Comparison of ENCODE assay signal across 1 cellular context in the genomic region with DNA sequence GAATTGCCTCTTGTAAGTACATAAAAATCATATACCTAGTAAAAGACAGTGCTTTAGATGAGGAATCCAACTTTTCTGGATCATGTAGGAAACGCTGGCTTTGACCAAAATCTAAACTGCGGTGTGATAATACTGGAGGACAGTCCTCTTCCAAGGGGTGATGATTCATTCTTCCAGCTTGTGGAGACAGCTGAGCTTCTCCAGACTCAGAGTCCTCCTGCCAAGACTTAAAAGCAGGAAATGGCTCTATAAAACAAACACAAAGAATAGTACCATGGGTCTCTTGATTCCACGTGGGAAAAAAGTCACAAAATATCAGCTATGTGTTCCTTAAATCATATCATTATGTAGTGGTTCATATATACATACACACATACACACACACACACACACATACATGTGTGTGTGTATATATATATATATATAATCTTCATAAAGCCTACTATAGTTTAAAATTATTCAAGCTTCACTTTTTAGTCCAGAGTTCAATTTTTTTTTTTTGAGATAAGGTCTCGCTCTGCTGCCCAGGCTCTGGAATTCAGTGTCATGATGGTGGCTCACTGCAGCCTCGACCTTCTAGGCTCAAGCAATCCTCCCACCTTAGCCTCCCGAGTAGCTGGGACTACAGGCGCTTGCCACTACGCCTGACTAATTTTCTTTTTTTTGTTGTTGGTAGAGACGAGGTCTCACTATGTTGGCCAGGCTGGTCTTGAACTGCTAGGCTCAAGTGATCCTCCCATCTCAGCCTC.
TF ChIP-seq lines count a peak whose summit lies in the region.

No MANE protein-coding gene starts in this region.

TF ChIP-seq in SK-N-SH, 30 proteins besides CTCF, POLR2A, EP300 and RAD21 (continued from another document):
- TF ChIP-seq, protein P1, sequence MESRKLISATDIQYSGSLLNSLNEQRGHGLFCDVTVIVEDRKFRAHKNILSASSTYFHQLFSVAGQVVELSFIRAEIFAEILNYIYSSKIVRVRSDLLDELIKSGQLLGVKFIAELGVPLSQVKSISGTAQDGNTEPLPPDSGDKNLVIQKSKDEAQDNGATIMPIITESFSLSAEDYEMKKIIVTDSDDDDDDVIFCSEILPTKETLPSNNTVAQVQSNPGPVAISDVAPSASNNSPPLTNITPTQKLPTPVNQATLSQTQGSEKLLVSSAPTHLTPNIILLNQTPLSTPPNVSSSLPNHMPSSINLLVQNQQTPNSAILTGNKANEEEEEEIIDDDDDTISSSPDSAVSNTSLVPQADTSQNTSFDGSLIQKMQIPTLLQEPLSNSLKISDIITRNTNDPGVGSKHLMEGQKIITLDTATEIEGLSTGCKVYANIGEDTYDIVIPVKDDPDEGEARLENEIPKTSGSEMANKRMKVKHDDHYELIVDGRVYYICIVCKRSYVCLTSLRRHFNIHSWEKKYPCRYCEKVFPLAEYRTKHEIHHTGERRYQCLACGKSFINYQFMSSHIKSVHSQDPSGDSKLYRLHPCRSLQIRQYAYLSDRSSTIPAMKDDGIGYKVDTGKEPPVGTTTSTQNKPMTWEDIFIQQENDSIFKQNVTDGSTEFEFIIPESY (IDR thresholded peaks at IDR 0.05; ENCODE audit: borderline replicate concordance, low read depth), result 0 out of 2 replicates have a peak, but pooled peaks have one; percentile 34
- TF ChIP-seq MXI1 (IDR thresholded peaks at IDR 0.05; ENCODE audit: low read depth, low read length), result no peak
- TF ChIP-seq, protein P2, sequence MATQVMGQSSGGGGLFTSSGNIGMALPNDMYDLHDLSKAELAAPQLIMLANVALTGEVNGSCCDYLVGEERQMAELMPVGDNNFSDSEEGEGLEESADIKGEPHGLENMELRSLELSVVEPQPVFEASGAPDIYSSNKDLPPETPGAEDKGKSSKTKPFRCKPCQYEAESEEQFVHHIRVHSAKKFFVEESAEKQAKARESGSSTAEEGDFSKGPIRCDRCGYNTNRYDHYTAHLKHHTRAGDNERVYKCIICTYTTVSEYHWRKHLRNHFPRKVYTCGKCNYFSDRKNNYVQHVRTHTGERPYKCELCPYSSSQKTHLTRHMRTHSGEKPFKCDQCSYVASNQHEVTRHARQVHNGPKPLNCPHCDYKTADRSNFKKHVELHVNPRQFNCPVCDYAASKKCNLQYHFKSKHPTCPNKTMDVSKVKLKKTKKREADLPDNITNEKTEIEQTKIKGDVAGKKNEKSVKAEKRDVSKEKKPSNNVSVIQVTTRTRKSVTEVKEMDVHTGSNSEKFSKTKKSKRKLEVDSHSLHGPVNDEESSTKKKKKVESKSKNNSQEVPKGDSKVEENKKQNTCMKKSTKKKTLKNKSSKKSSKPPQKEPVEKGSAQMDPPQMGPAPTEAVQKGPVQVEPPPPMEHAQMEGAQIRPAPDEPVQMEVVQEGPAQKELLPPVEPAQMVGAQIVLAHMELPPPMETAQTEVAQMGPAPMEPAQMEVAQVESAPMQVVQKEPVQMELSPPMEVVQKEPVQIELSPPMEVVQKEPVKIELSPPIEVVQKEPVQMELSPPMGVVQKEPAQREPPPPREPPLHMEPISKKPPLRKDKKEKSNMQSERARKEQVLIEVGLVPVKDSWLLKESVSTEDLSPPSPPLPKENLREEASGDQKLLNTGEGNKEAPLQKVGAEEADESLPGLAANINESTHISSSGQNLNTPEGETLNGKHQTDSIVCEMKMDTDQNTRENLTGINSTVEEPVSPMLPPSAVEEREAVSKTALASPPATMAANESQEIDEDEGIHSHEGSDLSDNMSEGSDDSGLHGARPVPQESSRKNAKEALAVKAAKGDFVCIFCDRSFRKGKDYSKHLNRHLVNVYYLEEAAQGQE (IDR thresholded peaks at IDR 0.05; ENCODE audit: low read depth, low read length), result peak; percentile 52; the same call in 1 of the 2 replicates
- no peak for TF ChIP-seq GABPA (IDR thresholded peaks at IDR 0.05; ENCODE audit: low read depth)
- TF ChIP-seq JUND (IDR thresholded peaks at IDR 0.05), result peak; percentile 96
- TF ChIP-seq FOXJ3 (CRISPR knock-in tag; IDR thresholded peaks at IDR 0.05), result no peak
- TF ChIP-seq RFX5 (IDR thresholded peaks at IDR 0.05; ENCODE audit: low read length), result no peak
- peak; percentile 77; the same call in 1 of the 2 replicates for TF ChIP-seq SIN3A (IDR thresholded peaks at IDR 0.05; ENCODE audit: borderline replicate concordance, low read depth, low read length)
- TF ChIP-seq RXRA (IDR thresholded peaks at IDR 0.05; ENCODE audit: borderline replicate concordance, low read depth), result peak; percentile 57; the same call in 1 of the 2 replicates
- peak; percentile 82 for TF ChIP-seq FOXM1 (IDR thresholded peaks at IDR 0.05; ENCODE audit: low read depth)
- TF ChIP-seq, protein P3, sequence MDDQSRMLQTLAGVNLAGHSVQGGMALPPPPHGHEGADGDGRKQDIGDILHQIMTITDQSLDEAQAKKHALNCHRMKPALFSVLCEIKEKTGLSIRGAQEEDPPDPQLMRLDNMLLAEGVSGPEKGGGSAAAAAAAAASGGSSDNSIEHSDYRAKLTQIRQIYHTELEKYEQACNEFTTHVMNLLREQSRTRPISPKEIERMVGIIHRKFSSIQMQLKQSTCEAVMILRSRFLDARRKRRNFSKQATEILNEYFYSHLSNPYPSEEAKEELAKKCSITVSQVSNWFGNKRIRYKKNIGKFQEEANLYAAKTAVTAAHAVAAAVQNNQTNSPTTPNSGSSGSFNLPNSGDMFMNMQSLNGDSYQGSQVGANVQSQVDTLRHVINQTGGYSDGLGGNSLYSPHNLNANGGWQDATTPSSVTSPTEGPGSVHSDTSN (IDR thresholded peaks at IDR 0.05), result peak; percentile 97
- no peak for TF ChIP-seq NRF1 (IDR thresholded peaks at IDR 0.05; ENCODE audit: low read depth, low read length)
- TF ChIP-seq TAF1 (IDR thresholded peaks at IDR 0.05; ENCODE audit: borderline replicate concordance, low read depth, low read length), result no peak
- peak; percentile 76; the same call in 1 of the 2 replicates for TF ChIP-seq TEAD4 (IDR thresholded peaks at IDR 0.05; ENCODE audit: borderline replicate concordance, insufficient read depth)
- TF ChIP-seq TCF12 (IDR thresholded peaks at IDR 0.05), result peak; percentile 99
- TF ChIP-seq, protein P4, sequence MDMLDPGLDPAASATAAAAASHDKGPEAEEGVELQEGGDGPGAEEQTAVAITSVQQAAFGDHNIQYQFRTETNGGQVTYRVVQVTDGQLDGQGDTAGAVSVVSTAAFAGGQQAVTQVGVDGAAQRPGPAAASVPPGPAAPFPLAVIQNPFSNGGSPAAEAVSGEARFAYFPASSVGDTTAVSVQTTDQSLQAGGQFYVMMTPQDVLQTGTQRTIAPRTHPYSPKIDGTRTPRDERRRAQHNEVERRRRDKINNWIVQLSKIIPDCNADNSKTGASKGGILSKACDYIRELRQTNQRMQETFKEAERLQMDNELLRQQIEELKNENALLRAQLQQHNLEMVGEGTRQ (IDR thresholded peaks at IDR 0.05; ENCODE audit: borderline replicate concordance, low read depth, low read length), result no peak
- no peak for TF ChIP-seq SMC3 (IDR thresholded peaks at IDR 0.05; ENCODE audit: low read depth, low read length)
- peak; percentile 18 for TF ChIP-seq CHD2 (IDR thresholded peaks at IDR 0.05; ENCODE audit: low read length, partially characterized antibody)
- peak; percentile 96 for TF ChIP-seq NFIC (IDR thresholded peaks at IDR 0.05; ENCODE audit: borderline replicate concordance)
- TF ChIP-seq GATA2 (CRISPR knock-in tag; IDR thresholded peaks at IDR 0.05), result no peak
- TF ChIP-seq POLR2AphosphoS5 (IDR thresholded peaks at IDR 0.05; ENCODE audit: low read depth, low read length), result peak; percentile 94
- TF ChIP-seq, protein P5, sequence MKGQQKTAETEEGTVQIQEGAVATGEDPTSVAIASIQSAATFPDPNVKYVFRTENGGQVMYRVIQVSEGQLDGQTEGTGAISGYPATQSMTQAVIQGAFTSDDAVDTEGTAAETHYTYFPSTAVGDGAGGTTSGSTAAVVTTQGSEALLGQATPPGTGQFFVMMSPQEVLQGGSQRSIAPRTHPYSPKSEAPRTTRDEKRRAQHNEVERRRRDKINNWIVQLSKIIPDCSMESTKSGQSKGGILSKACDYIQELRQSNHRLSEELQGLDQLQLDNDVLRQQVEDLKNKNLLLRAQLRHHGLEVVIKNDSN (IDR thresholded peaks at IDR 0.05; ENCODE audit: borderline replicate concordance, low read depth), result no peak
